Comparison of ENCODE assay signal across 8 cellular contexts in genomic region chr5:176647870-176648466, GRCh38. TPM values are rescaled to one million over a fixed set of nuclear protein-coding genes. Genes with fewer than 3 reads are reported as not detected.
DNase-seq lines count a peak whose midpoint lies in the region; ATAC-seq, FAIRE-seq and TF ChIP-seq lines count a peak whose summit lies in the region.

No MANE protein-coding gene starts in this region.

- H3K4me3 ChIP-seq in Jurkat, Clone E6-1 (ENCODE audit: low read length), result peak overlapping the region; percentile 67
- H3K4me3 ChIP-seq in iPS-18c (ENCODE audit: insufficient read depth, low read depth, low read length) (peak overlapping the region; percentile 94), skeletal muscle tissue (ENCODE audit: low read length in 3 of 3) (peak overlapping the region; percentile 75 to 88 (median 84))

- no peaks in the 10 kb centered on the region for H3K27me3 ChIP-seq in skeletal muscle tissue (ENCODE audit: control insufficient read depth in 3 of 3, insufficient read depth in 3 of 3, low read length in 3 of 3)

- H3K9ac ChIP-seq in skeletal muscle tissue (ENCODE audit: low read depth in 1 of 3, low read length in 3 of 3), result peak overlapping the region; percentile 81 to 91 (median 88)

- H3K9me3 ChIP-seq in iPS-18c (ENCODE audit: control insufficient read depth, insufficient read depth, low read length) (peaks cover 2% of the 10 kb centered on the region), skeletal muscle tissue (ENCODE audit: control insufficient read depth in 3 of 3, low read length in 3 of 3) (no peaks in the 10 kb centered on the region)

- no peak for FAIRE-seq in GM12891 (lab: Jason Lieb, UNC)

- peaks cover 17 to 27% (median 19%) of the 10 kb centered on the region in 3 donors for H3K4me1 ChIP-seq in skeletal muscle tissue (ENCODE audit: control insufficient read depth in 3 of 3, insufficient read depth in 3 of 3, low read length in 3 of 3)

- ATAC-seq in HG02571 (IDR thresholded peaks at IDR 0.05; ENCODE audit: unreplicated experiment) (no peak), HG02610 (IDR thresholded peaks at IDR 0.05; ENCODE audit: unreplicated experiment) (no peak)

- TF ChIP-seq POLR2A in GM12891 (IDR thresholded peaks at IDR 0.05; ENCODE audit: low read depth, low read length), result no peak

- H3K27ac ChIP-seq in angular gyrus (ENCODE audit: low read depth, low read length) (peak overlapping the region; percentile 59), skeletal muscle tissue (ENCODE audit: low read depth, low read length) (peak overlapping the region; percentile 66)

- H3K36me3 ChIP-seq in skeletal muscle tissue (ENCODE audit: control insufficient read depth in 3 of 3, insufficient read depth in 3 of 3, low read length in 3 of 3), result peaks cover 2 to 5% (median 2%) of the 10 kb centered on the region in 3 donors

- DNase-seq in D341Med (ENCODE audit: low spot score) (peak; percentile 76), GM12891 (ENCODE audit: insufficient read length, low spot score) (no peak)
- no peak for DNase-seq in Jurkat, Clone E6-1 (ENCODE audit: low read depth, low spot score)

TF ChIP-seq in GM12891, 5 proteins besides CTCF, POLR2A, EP300 and RAD21:
- TF ChIP-seq TAF1 (IDR thresholded peaks at IDR 0.05; ENCODE audit: low read depth, low read length) (no peak), SPI1 (IDR thresholded peaks at IDR 0.05; ENCODE audit: low read depth, low read length) (no peak), POU2F2 (IDR thresholded peaks at IDR 0.05; ENCODE audit: low read depth, low read length) (no peak)

RNA-seq across cellular contexts. Expression of gene TSPAN17, which starts 0.7 kb away (rescaled TPM):
- polyA plus RNA-seq in Jurkat, Clone E6-1 (2012; ENCODE audit: insufficient read depth, insufficient read length), result 20.1 TPM
- 14.6 TPM for total RNA-seq in skeletal muscle tissue
- 8.9 TPM for polyA plus RNA-seq in GM12891 (2012; ENCODE audit: low read depth, missing spikeins)

RNA-seq across cellular contexts. Expression of gene EIF4E1B, which starts 17.5 kb away (rescaled TPM):
- not detected for polyA plus RNA-seq in Jurkat, Clone E6-1 (2012; ENCODE audit: insufficient read depth, insufficient read length)
- not detected for total RNA-seq in skeletal muscle tissue
- not detected for polyA plus RNA-seq in GM12891 (2012; ENCODE audit: low read depth, missing spikeins)

RNA-seq across cellular contexts. Expression of gene SNCB, which starts 17.6 kb away (rescaled TPM):
- 3.1 TPM for polyA plus RNA-seq in Jurkat, Clone E6-1 (2012; ENCODE audit: insufficient read depth, insufficient read length)
- not detected for total RNA-seq in skeletal muscle tissue
- 0.06 TPM for polyA plus RNA-seq in GM12891 (2012; ENCODE audit: low read depth, missing spikeins)

RNA-seq across cellular contexts. Expression of gene GPRIN1, which starts 38.0 kb away (rescaled TPM):
- polyA plus RNA-seq in Jurkat, Clone E6-1 (2012; ENCODE audit: insufficient read depth, insufficient read length), result 8.2 TPM
- total RNA-seq in skeletal muscle tissue, result 0.52 TPM
- 1.7 TPM for polyA plus RNA-seq in GM12891 (2012; ENCODE audit: low read depth, missing spikeins)
